In the genomic region with DNA sequence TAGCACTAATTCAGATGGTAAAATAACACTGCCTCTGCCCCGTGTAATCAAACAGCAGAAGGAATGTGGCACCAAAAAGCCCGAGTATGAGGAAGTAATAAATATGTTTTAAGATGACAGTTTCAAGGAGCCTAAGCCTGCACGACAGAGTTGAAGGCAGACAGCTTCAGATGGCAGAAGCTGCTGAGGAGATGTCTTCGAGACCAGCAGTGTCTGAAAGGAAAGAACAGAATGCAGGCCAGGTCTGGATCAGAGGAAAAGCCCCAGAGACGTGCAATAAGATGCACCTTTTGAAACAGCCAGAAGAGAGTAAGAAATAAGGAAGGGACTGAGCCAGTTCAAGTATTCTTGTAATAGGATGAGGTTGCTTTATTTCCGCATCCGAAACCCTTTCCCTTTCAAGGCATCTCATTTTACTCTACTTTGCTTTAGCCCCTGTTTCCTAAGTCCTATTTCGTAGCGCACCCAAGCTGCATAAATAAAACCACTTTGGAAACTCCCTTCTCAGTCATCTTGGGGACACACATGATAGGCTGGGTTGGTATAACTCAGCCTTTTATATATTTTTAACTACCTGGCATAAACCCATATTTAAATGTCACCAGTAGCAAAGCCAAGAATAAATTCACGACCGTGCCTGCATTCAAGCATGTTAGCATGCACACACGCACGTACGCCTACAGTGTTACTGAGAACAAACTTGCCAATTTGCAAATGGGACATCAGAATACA, we compare ENCODE assay signal across 18 cellular contexts.
DNase-seq lines count a peak whose midpoint lies in the region; ATAC-seq, FAIRE-seq and TF ChIP-seq lines count a peak whose summit lies in the region.
"Had no signal": no experiment of that assay in that cellular context is flagged by ENCODE, and none has a peak within 500 bp of the region (broad histone marks: within the 10 kb centered on the region; RNA-seq: fewer than 3 reads in every experiment).

No MANE protein-coding gene starts in this region.

- POLR2A ChIA-PET in HEK293 (lab: Yijun Ruan, JAX): no interaction called here
- POLR2A ChIA-PET in H1 (lab: Charles Lee; ENCODE audit: partially characterized antibody): no interaction called here

- H3K4me3 ChIP-seq in HEK293 (ENCODE audit: low read depth, low read length): no peak overlapping the region
- H3K4me3 ChIP-seq in Karpas-422 (ENCODE audit: low read length): peak overlapping the region; percentile 48
- no peak overlapping the region for H3K4me3 ChIP-seq in H1 (ENCODE audit: extremely low read depth in 1 of 4, insufficient read depth in 2 of 4, low read depth in 3 of 4, low read length in 4 of 4)
- H3K4me3 ChIP-seq: ascending aorta, vagina had no signal

- H3K27me3 ChIP-seq in Karpas-422 (ENCODE audit: low read length): no peaks in the 10 kb centered on the region
- no peaks in the 10 kb centered on the region for H3K27me3 ChIP-seq in H1 (replicated peaks in 1 of 4; ENCODE audit: control insufficient read depth in 3 of 4, extremely low read depth in 1 of 4, insufficient read depth in 3 of 4, low read length in 3 of 4)
- H3K27me3 ChIP-seq: ascending aorta, vagina had no signal

- DNase-seq in Karpas-422 (peak; percentile 68), H1 (ENCODE audit: low read depth in 1 of 2, low spot score in 2 of 2) (no peak), RPMI8226 (no peak), GM13977 (ENCODE audit: low spot score) (no peak)
- DNase-seq in activated CD4-positive, alpha-beta T cell treated with anti-CD3 and anti-CD28 coated beads, Interleukin-2, amount 50 U/mL, for 4 hours: no peak
- DNase-seq: activated CD4-positive, alpha-beta T cell treated with anti-CD3 and anti-CD28 coated beads, Interleukin-2, amount 50 U/mL, for 48 hours; activated naive CD4-positive, alpha-beta T cell treated with anti-CD3 and anti-CD28 coated beads for 36 hours; activated T-cell treated with anti-CD3 and anti-CD28 coated beads, Interleukin-2, amount 50 U/mL, for 1 hour; CD8-positive, alpha-beta T cell; endodermal cell; stimulated activated CD4-positive, alpha-beta T cell treated with anti-CD3 and anti-CD28 coated beads, Interleukin-4, amount 100 ng/mL, for 1 hour; substantia nigra had no signal

- H2AK5ac ChIP-seq in H1 (ENCODE audit: low read depth, low read length): no peak overlapping the region

- ATAC-seq in GM18505 (IDR thresholded peaks at IDR 0.05; ENCODE audit: unreplicated experiment) (peak; percentile 68), GM19328 (IDR thresholded peaks at IDR 0.05; ENCODE audit: unreplicated experiment) (no peak)
- ATAC-seq: CD8-positive, alpha-beta T cell had no signal

- H3K23me2 ChIP-seq in H1 (ENCODE audit: low read depth, low read length): no peaks in the 10 kb centered on the region

- H2BK120ac ChIP-seq in H1 (replicated peaks; ENCODE audit: low read depth, low read length): no peak overlapping the region

- H2BK12ac ChIP-seq in H1 (ENCODE audit: low read depth, low read length): no peak overlapping the region

- 89% methylated on average over 14 of the region's 14 CpGs; no CpG with 5 or more reads in 1 of the 2 experiments for WGBS in H1 (ENCODE audit: extremely low coverage in 1 of 2, insufficient coverage in 1 of 2, insufficient read length in 1 of 2, insufficient replicate concordance in 2 of 2, low coverage in 1 of 2, low lambda C conversion rate in 2 of 2, missing lambda C conversion rate in 1 of 2), 2 experiments

- no peaks in the 10 kb centered on the region for H3K9me3 ChIP-seq in HEK293 (ENCODE audit: control insufficient read depth, insufficient read depth, low read depth, low read length)
- no peaks in the 10 kb centered on the region for H3K9me3 ChIP-seq in Karpas-422 (ENCODE audit: low read length)
- no peaks in the 10 kb centered on the region for H3K9me3 ChIP-seq in H1 (ENCODE audit: insufficient read depth in 2 of 2, low read depth in 1 of 2, low read length in 1 of 2)
- H3K9me3 ChIP-seq: ascending aorta, vagina had no signal

- H3K79me1 ChIP-seq in H1 (ENCODE audit: low read depth, low read length): no peaks in the 10 kb centered on the region

- H3K9ac ChIP-seq in Karpas-422 (ENCODE audit: low read length) (peak overlapping the region; percentile 54), H1 (replicated peaks in 1 of 4; ENCODE audit: extremely low read depth in 1 of 4, low read depth in 3 of 4, low read length in 3 of 4) (no peak overlapping the region)

- H3K4me2 ChIP-seq in Karpas-422 (ENCODE audit: low read depth, low read length, poor library complexity, severe bottlenecking): peak overlapping the region; percentile 58
- H3K4me2 ChIP-seq in H1 (ENCODE audit: insufficient read depth in 1 of 2, low read depth in 2 of 2, low read length in 2 of 2): no peak overlapping the region

- TF ChIP-seq EP300 in H1 (IDR thresholded peaks at IDR 0.05; ENCODE audit: borderline replicate concordance in 1 of 2, low read depth in 2 of 2, low read length in 2 of 2): no peak

- H2BK20ac ChIP-seq in H1 (ENCODE audit: low read length): no peak overlapping the region

- H2AFZ ChIP-seq in Karpas-422 (ENCODE audit: low read length) (peak overlapping the region; percentile 46; the same call in 1 of the 2 replicates), H1 (ENCODE audit: low read length) (peak overlapping the region; percentile 17; the same call in 1 of the 2 replicates)

- H3K9me2 ChIP-seq in Karpas-422 (replicated peaks; ENCODE audit: insufficient read depth, low read length): no peaks in the 10 kb centered on the region

- H3K27ac ChIP-seq in HEK293 (ENCODE audit: extremely low read depth, low read depth, low read length) (no peak overlapping the region), Karpas-422 (ENCODE audit: low read length) (peak overlapping the region; percentile 82), H1 (ENCODE audit: low read depth, low read length) (no peak overlapping the region)
- H3K27ac ChIP-seq: ascending aorta, vagina, VCaP had no signal

- no peak overlapping the region for H4K5ac ChIP-seq in H1 (ENCODE audit: insufficient read length, low read depth, low read length)

- no peak overlapping the region for H3K56ac ChIP-seq in H1 (replicated peaks; ENCODE audit: insufficient read length, low read depth, low read length)

- H3K18ac ChIP-seq in H1 (ENCODE audit: extremely low read depth, low read length): no peak overlapping the region; the same call in 1 of the 2 replicates

- in situ Hi-C loops in GM13977 (cut with MboI; ENCODE audit: low pct_unique_long_range_greater_than_20kb, low sequenced_read_pairs, unreplicated experiment): no loop called here

- no peak for TF ChIP-seq RAD21 in H1 (IDR thresholded peaks at IDR 0.05 in 1 of 2, conservative IDR thresholded peaks at IDR 0.05 in 1 of 2; ENCODE audit: low read depth in 2 of 2, low read length in 2 of 2)

- no peak overlapping the region for H4K91ac ChIP-seq in H1 (replicated peaks; ENCODE audit: insufficient read length, low read length)

- CTCF ChIA-PET in HEK293 (lab: Yijun Ruan, JAX): interaction anchor here (0.6 to 1.3 kb wide), 3 partner anchors 9 to 815 kb away, joined by 3 to 4 read pairs (median 4); no protein-coding TSS in a partner anchor
- CTCF ChIA-PET in H1 (lab: Charles Lee; ENCODE audit: partially characterized antibody): interaction anchor here (1.4 to 2.6 kb wide), 3 partner anchors 28 to 975 kb away, joined by 3 to 8 read pairs (median 4); no protein-coding TSS in a partner anchor

- H2BK15ac ChIP-seq in H1 (ENCODE audit: low read length): no peak overlapping the region

- no peak overlapping the region for H3K23ac ChIP-seq in H1 (ENCODE audit: insufficient read length)

- no peak for FAIRE-seq in H1 (lab: Jason Lieb, UNC)

- TF ChIP-seq POLR2A in GM18505 (IDR thresholded peaks at IDR 0.05; ENCODE audit: borderline replicate concordance, extremely low read depth, insufficient read depth, insufficient read length) (no peak), H1 (IDR thresholded peaks at IDR 0.05; ENCODE audit: control extremely low read depth in 1 of 2, low read depth in 2 of 2, low read length in 2 of 2) (no peak)

- no peak overlapping the region for H4K8ac ChIP-seq in H1 (ENCODE audit: extremely low read depth, insufficient read depth, low read length)

- H3K79me2 ChIP-seq in Karpas-422 (ENCODE audit: low read length) (no peaks in the 10 kb centered on the region), H1 (ENCODE audit: control insufficient read depth in 1 of 2, insufficient read depth in 2 of 2, low read length in 2 of 2) (no peaks in the 10 kb centered on the region)

- H3K4me1 ChIP-seq in HEK293 (ENCODE audit: control insufficient read depth, insufficient read depth, low read length): no peaks in the 10 kb centered on the region
- peaks cover 49% of the 10 kb centered on the region for H3K4me1 ChIP-seq in Karpas-422 (ENCODE audit: low read length)
- H3K4me1 ChIP-seq in H1 (replicated peaks in 1 of 4; ENCODE audit: control insufficient read depth in 3 of 4, insufficient read depth in 4 of 4, low read length in 3 of 4): no peaks in the 10 kb centered on the region; a peak in 1 of 7 replicates
- H3K4me1 ChIP-seq: ascending aorta, vagina had no signal

- H2BK5ac ChIP-seq in H1 (ENCODE audit: low read depth, low read length): peak overlapping the region; percentile 62; the same call in 1 of the 2 replicates

- H3K36me3 ChIP-seq in HEK293 (ENCODE audit: control insufficient read depth in 2 of 2, insufficient read depth in 1 of 2, low read length in 2 of 2) (no peaks in the 10 kb centered on the region), Karpas-422 (ENCODE audit: insufficient read depth, low read length) (no peaks in the 10 kb centered on the region), H1 (ENCODE audit: control insufficient read depth in 2 of 4, insufficient read depth in 4 of 4, low read length in 3 of 4) (no peaks in the 10 kb centered on the region)
- H3K36me3 ChIP-seq: ascending aorta, vagina had no signal

- H3K14ac ChIP-seq in H1 (ENCODE audit: insufficient read length): no peak overlapping the region

- TF ChIP-seq CTCF in HEK293 (tag by site-specific recombination; IDR thresholded peaks at IDR 0.05): no peak
- no peak for TF ChIP-seq CTCF in H1 (IDR thresholded peaks at IDR 0.05; ENCODE audit: control extremely low read depth in 1 of 3, insufficient read depth in 1 of 3, low read depth in 1 of 3, low read length in 3 of 3)
- TF ChIP-seq CTCF in GM13977 (IDR thresholded peaks at IDR 0.05; ENCODE audit: extremely low read depth, insufficient read depth, missing control alignments): no peak

- H3K4ac ChIP-seq in H1 (replicated peaks; ENCODE audit: insufficient read length, low read depth, low read length): no peak overlapping the region

- H4K20me1 ChIP-seq in Karpas-422 (ENCODE audit: insufficient read depth, low read depth, low read length) (no peaks in the 10 kb centered on the region), H1 (replicated peaks in 1 of 2; ENCODE audit: control insufficient read depth in 1 of 2, insufficient read depth in 2 of 2, low read length in 2 of 2) (no peaks in the 10 kb centered on the region)

TF ChIP-seq in H1, 55 proteins besides CTCF, POLR2A, EP300 and RAD21 (continues in another document):
- TF ChIP-seq TBP (IDR thresholded peaks at IDR 0.05; ENCODE audit: low read depth, low read length) (no peak), TAF7 (optimal IDR thresholded peaks at IDR 0.05; ENCODE audit: borderline replicate concordance, low read depth, low read length) (no peak), TCF12 (IDR thresholded peaks at IDR 0.05; ENCODE audit: low read depth, low read length) (no peak), YY1 (IDR thresholded peaks at IDR 0.05; ENCODE audit: low read depth, low read length) (no peak), POU5F1 (IDR thresholded peaks at IDR 0.05; ENCODE audit: low read depth, low read length) (no peak), JUN (IDR thresholded peaks at IDR 0.05; ENCODE audit: low read depth, low read length) (no peak)
